Comparison of ENCODE assay signal across 9 cellular contexts in genomic region chr10:48444861-48445841, GRCh38.
DNase-seq lines count a peak whose midpoint lies in the region; ATAC-seq, FAIRE-seq and TF ChIP-seq lines count a peak whose summit lies in the region.
"Had no signal": no experiment of that assay in that cellular context is flagged by ENCODE, and none has a peak within 500 bp of the region (broad histone marks: within the 10 kb centered on the region; RNA-seq: fewer than 3 reads in every experiment).

No MANE protein-coding gene starts in this region.

- no peak for FAIRE-seq in GM12892 (lab: Jason Lieb, UNC)

- peaks cover 2% of the 10 kb centered on the region for H3K9me3 Mint-ChIP-seq in activated CD8-positive, alpha-beta T cell treated with anti-CD3 and anti-CD28 coated beads for 36 hours
- H3K9me3 Mint-ChIP-seq: stimulated activated naive B cell treated with anti-CD40 and anti-IgM and Interleukin-4, amounts not matched to agents 10 μg/mL and 1 μg/mL and 100 μg/mL, for 72 hours had no signal

- peaks cover 4% of the 10 kb centered on the region; the same call in 1 of the 2 replicates for H3K36me3 ChIP-seq in HUES48 (ENCODE audit: control insufficient read depth, insufficient read depth, low read length)
- H3K36me3 ChIP-seq in lung (ENCODE audit: control insufficient read depth in 2 of 2, insufficient read depth in 2 of 2, low read length in 2 of 2), result no peaks in the 10 kb centered on the region

- H3K4me3 ChIP-seq in HUES48 (ENCODE audit: low read depth, low read length) (no peak overlapping the region), lung (no peak overlapping the region)

- CTCF ChIA-PET in activated CD8-positive, alpha-beta T cell treated with anti-CD3 and anti-CD28 coated beads for 36 hours (lab: Charles Lee), result interaction anchor here (0.9 to 1.3 kb wide), 3 partner anchors 81 to 211 kb away, joined by 3 to 4 read pairs (median 3); no protein-coding TSS in a partner anchor

- no peaks in the 10 kb centered on the region for H3K4me1 Mint-ChIP-seq in activated CD8-positive, alpha-beta T cell treated with anti-CD3 and anti-CD28 coated beads for 36 hours (ENCODE audit: low read depth)
- H3K4me1 Mint-ChIP-seq: stimulated activated naive B cell treated with anti-CD40 and anti-IgM and Interleukin-4, amounts not matched to agents 10 μg/mL and 1 μg/mL and 100 μg/mL, for 72 hours had no signal

- H3K4me3 Mint-ChIP-seq in activated CD8-positive, alpha-beta T cell treated with anti-CD3 and anti-CD28 coated beads for 36 hours, result no peak overlapping the region
- H3K4me3 Mint-ChIP-seq: stimulated activated naive B cell treated with anti-CD40 and anti-IgM and Interleukin-4, amounts not matched to agents 10 μg/mL and 1 μg/mL and 100 μg/mL, for 72 hours had no signal

- TF ChIP-seq POLR2A in GM12892 (IDR thresholded peaks at IDR 0.05; ENCODE audit: low read depth, low read length), result no peak

- H3K9me3 ChIP-seq in HUES48 (ENCODE audit: control insufficient read depth, insufficient read depth, low read length) (no peaks in the 10 kb centered on the region), lung (ENCODE audit: control insufficient read depth in 2 of 2, insufficient read depth in 1 of 2, low read length in 1 of 2) (no peaks in the 10 kb centered on the region)

- intact Hi-C loops in activated CD8-positive, alpha-beta T cell treated with anti-CD3 and anti-CD28 coated beads for 36 hours (cut with micrococcal nuclease), result no loop called here

- POLR2A ChIA-PET in activated CD8-positive, alpha-beta T cell treated with anti-CD3 and anti-CD28 coated beads for 36 hours (lab: Charles Lee), result no interaction called here

- H3K4me1 ChIP-seq in HUES48 (ENCODE audit: control insufficient read depth, insufficient read depth, low read length) (peaks cover 13% of the 10 kb centered on the region; the same call in 1 of the 2 replicates), lung (ENCODE audit: control insufficient read depth in 2 of 2, insufficient read depth in 2 of 2, low read length in 2 of 2) (no peaks in the 10 kb centered on the region)

- ATAC-seq in lung (ENCODE audit: insufficient read depth, low FRiP score), result no peak
- no peak for ATAC-seq in activated CD8-positive, alpha-beta T cell treated with anti-CD3 and anti-CD28 coated beads for 36 hours
- ATAC-seq in HG02852 (IDR thresholded peaks at IDR 0.05; ENCODE audit: unreplicated experiment), result no peak
- ATAC-seq in GM19351 (IDR thresholded peaks at IDR 0.05; ENCODE audit: unreplicated experiment), result no peak

- no peak overlapping the region for H3K9ac ChIP-seq in HUES48 (ENCODE audit: low read depth, low read length)

- H3K27ac Mint-ChIP-seq in activated CD8-positive, alpha-beta T cell treated with anti-CD3 and anti-CD28 coated beads for 36 hours, result no peak overlapping the region
- H3K27ac Mint-ChIP-seq: stimulated activated naive B cell treated with anti-CD40 and anti-IgM and Interleukin-4, amounts not matched to agents 10 μg/mL and 1 μg/mL and 100 μg/mL, for 72 hours had no signal

- H3K27ac ChIP-seq in HUES48 (ENCODE audit: low read depth, low read length) (peak overlapping the region; percentile 2), lung (ENCODE audit: low read depth in 1 of 2, low read length in 1 of 2) (no peak overlapping the region)

- peak; percentile 67 for DNase-seq in DMS153 (lab: John Stamatoyannopoulos, UW)
- DNase-seq in SW480 (ENCODE audit: low spot score), result peak; percentile 69
- peak; percentile 24 for DNase-seq in lung (ENCODE audit: low spot score)
- no peak for DNase-seq in GM12892 (ENCODE audit: insufficient read length)
- no peak for DNase-seq in activated CD8-positive, alpha-beta T cell treated with anti-CD3 and anti-CD28 coated beads for 36 hours
- DNase-seq: stimulated activated naive B cell treated with anti-CD40 and anti-IgM and Interleukin-4, amounts not matched to agents 10 μg/mL and 1 μg/mL and 100 μg/mL, for 72 hours had no signal

- 80 to 90% methylated on average over 20 of the region's 20 CpGs for WGBS in lung, 2 donors

- H3K27me3 ChIP-seq in HUES48 (ENCODE audit: control insufficient read depth, insufficient read depth, low read length) (no peaks in the 10 kb centered on the region), lung (ENCODE audit: control insufficient read depth, insufficient read depth) (no peaks in the 10 kb centered on the region)

- H3K27me3 Mint-ChIP-seq in activated CD8-positive, alpha-beta T cell treated with anti-CD3 and anti-CD28 coated beads for 36 hours, result no peaks in the 10 kb centered on the region

- no peak for TF ChIP-seq CTCF in lung (IDR thresholded peaks at IDR 0.05; ENCODE audit: control extremely low read depth, extremely low read depth)
- TF ChIP-seq CTCF in activated CD8-positive, alpha-beta T cell treated with anti-CD3 and anti-CD28 coated beads for 36 hours (IDR thresholded peaks at IDR 0.05), result no peak

- no peaks in the 10 kb centered on the region for H3K36me3 Mint-ChIP-seq in activated CD8-positive, alpha-beta T cell treated with anti-CD3 and anti-CD28 coated beads for 36 hours (ENCODE audit: low read depth)

Comparison
In these comparisons a context has a peak if more than half of its experiments do, and no peak if none do; other contexts are left out.
1. DNase-seq: peak in DMS153 (single experiment), SW480 (single experiment) and lung (single experiment); none in GM12892 (single experiment) and activated CD8-positive, alpha-beta T cell treated with anti-CD3 and anti-CD28 coated beads for 36 hours (single experiment).